In genomic region chr17:29090746-29091395, GRCh38 we compare ENCODE assay signal across 18 cellular contexts. TPM values are rescaled to one million over a fixed set of nuclear protein-coding genes. Genes with fewer than 3 reads are reported as not detected.
DNase-seq lines count a peak whose midpoint lies in the region; TF ChIP-seq lines count a peak whose summit lies in the region.
"Had no signal": no experiment of that assay in that cellular context is flagged by ENCODE, and none has a peak within 500 bp of the region (broad histone marks: within the 10 kb centered on the region; RNA-seq: fewer than 3 reads in every experiment).

No MANE protein-coding gene starts in this region.

- DNase-seq in NCI-H1417 (lab: John Stamatoyannopoulos, UW) (peak in 2 of 3 experiments; percentile 51 to 66), NCI-H1417 treated with DMSO at 0.1 percent for 48 hours (lab: John Stamatoyannopoulos, UW) (no peak), NCI-H526 treated with DMSO at 0.1 percent for 48 hours (lab: John Stamatoyannopoulos, UW) (peak; percentile 42), dermis blood vessel endothelial cell (peak; percentile 10), pons (ENCODE audit: low spot score) (peak; percentile 62), NCI-H510A (lab: John Stamatoyannopoulos, UW) (no peak), adrenal gland (no peak), NOMO-1 (lab: John Stamatoyannopoulos, UW; ENCODE audit: unreplicated experiment in 2 of 2) (no peak)
- DNase-seq: 8988T; activated CD4-positive, alpha-beta T cell treated with anti-CD3 and anti-CD28 coated beads, Interleukin-2, amount 50 U/mL, for 1 hour; CD4-positive, alpha-beta memory T cell; cerebellar nuclear complex; foreskin melanocyte; HCEC 1CT; MG63; stimulated activated CD4-positive, alpha-beta T cell treated with anti-CD3 and anti-CD28 coated beads, Interleukin-4, amount 100 ng/mL, for 24 hours; T1000 had no signal

- no peak for TF ChIP-seq CTCF in adrenal gland (IDR thresholded peaks at IDR 0.05)

- no peaks in the 10 kb centered on the region for H3K9me3 ChIP-seq in adrenal gland (replicated peaks in 1 of 3)
- H3K9me3 ChIP-seq: MG63 had no signal

- no peaks in the 10 kb centered on the region for H3K27me3 ChIP-seq in adrenal gland
- H3K27me3 ChIP-seq: MG63 had no signal

- H3K4me1 ChIP-seq in adrenal gland (replicated peaks in 1 of 2) = no peaks in the 10 kb centered on the region

- H3K36me3 ChIP-seq in adrenal gland (replicated peaks in 1 of 2) = peaks cover 0 to 90% of the 10 kb centered on the region in 2 donors

- H3K4me3 ChIP-seq in adrenal gland = no peak overlapping the region
- H3K4me3 ChIP-seq: MG63 had no signal

- no peak overlapping the region for H3K27ac ChIP-seq in adrenal gland

- WGBS in adrenal gland, 4 donors = 79 to 87% (median 82%) methylated on average over 8 to 11 of the region's 11 CpGs

- intact Hi-C loops in adrenal gland (cut with DNase I) = no loop called here

- TF ChIP-seq POLR2A in adrenal gland (IDR thresholded peaks at IDR 0.05) = no peak

RNA-seq across cellular contexts. Expression of gene PIPOX, which starts 47.9 kb away (rescaled TPM):
- total RNA-seq in dermis blood vessel endothelial cell = 0.93 and 3.1 TPM in 2 replicates
- 1 to 10 TPM in 6 of 8 donors, under 1 TPM in 2; 0.47 to 2.2 (median 1.3) TPM for total RNA-seq in adrenal gland
- polyA plus RNA-seq in adrenal gland = under 1 TPM; 0.34 to 0.97 (median 0.82) TPM
- total RNA-seq: G401 had no signal

Comparison
In these comparisons a context has a peak if more than half of its experiments do, and no peak if none do; other contexts are left out.
1. DNase-seq: peak in NCI-H1417 (2 of 3), NCI-H526 treated with DMSO at 0.1 percent for 48 hours (single experiment), dermis blood vessel endothelial cell (single experiment) and pons (single experiment); none in NCI-H1417 treated with DMSO at 0.1 percent for 48 hours (single experiment), NCI-H510A (single experiment), adrenal gland (0 of 7) and NOMO-1 (0 of 2).